12 cellular contexts compared by ENCODE assay signal in the genomic region with DNA sequence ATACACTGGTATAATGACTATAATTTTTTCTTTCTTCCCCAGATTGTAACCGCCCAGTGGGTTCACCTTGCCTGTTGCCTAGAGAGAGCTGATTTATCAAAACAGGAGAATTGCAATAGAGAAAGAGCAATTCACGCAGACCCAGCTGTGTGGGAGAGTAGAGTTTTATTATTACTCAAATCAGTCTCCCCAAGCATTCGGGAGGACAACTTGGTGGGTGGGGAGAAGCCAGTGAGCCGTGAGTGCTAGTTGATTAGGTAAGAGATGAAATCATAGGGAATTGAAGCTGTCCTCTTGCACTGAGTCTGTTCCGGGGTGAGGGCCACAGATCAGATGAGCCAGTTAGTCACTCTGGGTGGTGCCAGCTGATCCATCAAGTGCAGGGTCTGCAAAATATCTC.
DNase-seq lines count a peak whose midpoint lies in the region; ATAC-seq and TF ChIP-seq lines count a peak whose summit lies in the region.
"Had no signal": no experiment of that assay in that cellular context is flagged by ENCODE, and none has a peak within 500 bp of the region (broad histone marks: within the 10 kb centered on the region; RNA-seq: fewer than 3 reads in every experiment).

No MANE protein-coding gene starts in this region.

- no peak overlapping the region for H3K4me2 ChIP-seq in SK-N-SH

- no peaks in the 10 kb centered on the region for H3K79me2 ChIP-seq in SK-N-SH (ENCODE audit: insufficient read depth)

- POLR2A ChIA-PET in SK-N-SH (lab: Yijun Ruan, JAX): no interaction called here

- no peaks in the 10 kb centered on the region for H3K4me1 ChIP-seq in SK-N-SH (ENCODE audit: control insufficient read depth in 1 of 2, insufficient read depth in 2 of 2, low read depth in 1 of 2, low read length in 1 of 2)
- H3K4me1 ChIP-seq: spleen had no signal

- no peaks in the 10 kb centered on the region for H4K20me1 ChIP-seq in SK-N-SH (ENCODE audit: insufficient read depth)

- H3K9me2 ChIP-seq in SK-N-SH: no peaks in the 10 kb centered on the region

- no peak overlapping the region for H2AFZ ChIP-seq in SK-N-SH (ENCODE audit: low read depth)

- TF ChIP-seq CTCF in SK-N-SH (IDR thresholded peaks at IDR 0.05): no peak
- TF ChIP-seq CTCF in choroid plexus epithelial cell (conservative IDR thresholded peaks at IDR 0.05; ENCODE audit: low read depth, low read length): no peak

- TF ChIP-seq RAD21 in SK-N-SH (IDR thresholded peaks at IDR 0.05; ENCODE audit: low read length): no peak

- TF ChIP-seq EP300 in SK-N-SH (IDR thresholded peaks at IDR 0.05; ENCODE audit: borderline replicate concordance in 1 of 2, low read depth in 1 of 2, low read length in 1 of 2): no peak

- H3K27ac ChIP-seq in SK-N-SH (ENCODE audit: low read depth in 2 of 2, low read length in 1 of 2): no peak overlapping the region
- H3K27ac ChIP-seq: spleen had no signal

- no peaks in the 10 kb centered on the region for H3K36me3 ChIP-seq in SK-N-SH (replicated peaks in 1 of 2; ENCODE audit: control insufficient read depth in 1 of 2, insufficient read depth in 2 of 2, low read length in 1 of 2)
- H3K36me3 ChIP-seq: spleen had no signal

- no peak overlapping the region for H3K9ac ChIP-seq in SK-N-SH

- 66% methylated on average over 5 of the region's 5 CpGs for WGBS in SK-N-SH (ENCODE audit: low lambda C conversion rate)

- H3K9me3 ChIP-seq in SK-N-SH: no peaks in the 10 kb centered on the region
- H3K9me3 ChIP-seq: spleen had no signal

- no peaks in the 10 kb centered on the region for H3K27me3 ChIP-seq in SK-N-SH (ENCODE audit: insufficient read depth)

- ATAC-seq in SK-N-SH treated with all-trans-retinoic acid at 6 μM for 48 hours (no peak), HG03039 (IDR thresholded peaks at IDR 0.05; ENCODE audit: unreplicated experiment) (peak; percentile 81), GM19455 (IDR thresholded peaks at IDR 0.05; ENCODE audit: unreplicated experiment) (no peak), GM21619 (IDR thresholded peaks at IDR 0.05; ENCODE audit: unreplicated experiment) (no peak)
- ATAC-seq: left cardiac atrium, T-helper 17 cell had no signal

- H3K4me3 ChIP-seq in SK-N-SH (ENCODE audit: low read depth in 2 of 2, low read length in 1 of 2) (no peak overlapping the region), choroid plexus epithelial cell (ENCODE audit: low read depth, low read length) (no peak overlapping the region)
- H3K4me3 ChIP-seq: spleen had no signal

- CTCF ChIA-PET in SK-N-SH (lab: Yijun Ruan, JAX): interaction anchor here (1.1 kb wide), 1 partner anchor 15 kb away, joined by 3 read pairs; no protein-coding TSS in a partner anchor

- DNase-seq in SK-N-SH: no peak
- peak; percentile 44 for DNase-seq in choroid plexus epithelial cell (ENCODE audit: low read depth)
- DNase-seq in stimulated activated CD4-positive, alpha-beta T cell treated with anti-CD3 and anti-CD28 coated beads, Interleukin-15, amount 100 ng/mL, for 48 hours (ENCODE audit: low read depth in 2 of 2): peak; percentile 20 to 23
- DNase-seq in NCI-H1694 (lab: John Stamatoyannopoulos, UW): no peak
- DNase-seq: left cardiac atrium, NCI-H2029 treated with DMSO at 0.1 percent for 48 hours, spleen, T-helper 17 cell had no signal

- H3F3A ChIP-seq in SK-N-SH (replicated peaks; ENCODE audit: insufficient read depth): no peaks in the 10 kb centered on the region

TF ChIP-seq in SK-N-SH treated with all-trans-retinoic acid at 6 μM for 48 hours, 23 proteins besides CTCF, POLR2A, EP300 and RAD21:
- no peak for TF ChIP-seq TCF4 (CRISPR knock-in tag; IDR thresholded peaks at IDR 0.05; ENCODE audit: borderline replicate concordance)
- TF ChIP-seq ISL1 (CRISPR knock-in tag; IDR thresholded peaks at IDR 0.05): peak; percentile 19; the same call in 1 of the 2 replicates
- TF ChIP-seq ESRRG (CRISPR knock-in tag; IDR thresholded peaks at IDR 0.05): no peak
- TF ChIP-seq RARB (CRISPR knock-in tag; IDR thresholded peaks at IDR 0.05): no peak
TF ChIP-seq in SK-N-SH treated with all-trans-retinoic acid at 6 μM for 48 hours: peak in this region for 1.

TF ChIP-seq in SK-N-SH, 30 proteins besides CTCF, POLR2A, EP300 and RAD21:
- TF ChIP-seq, protein P1, sequence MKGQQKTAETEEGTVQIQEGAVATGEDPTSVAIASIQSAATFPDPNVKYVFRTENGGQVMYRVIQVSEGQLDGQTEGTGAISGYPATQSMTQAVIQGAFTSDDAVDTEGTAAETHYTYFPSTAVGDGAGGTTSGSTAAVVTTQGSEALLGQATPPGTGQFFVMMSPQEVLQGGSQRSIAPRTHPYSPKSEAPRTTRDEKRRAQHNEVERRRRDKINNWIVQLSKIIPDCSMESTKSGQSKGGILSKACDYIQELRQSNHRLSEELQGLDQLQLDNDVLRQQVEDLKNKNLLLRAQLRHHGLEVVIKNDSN (IDR thresholded peaks at IDR 0.05; ENCODE audit: borderline replicate concordance, low read depth): no peak
- TF ChIP-seq, protein P2, sequence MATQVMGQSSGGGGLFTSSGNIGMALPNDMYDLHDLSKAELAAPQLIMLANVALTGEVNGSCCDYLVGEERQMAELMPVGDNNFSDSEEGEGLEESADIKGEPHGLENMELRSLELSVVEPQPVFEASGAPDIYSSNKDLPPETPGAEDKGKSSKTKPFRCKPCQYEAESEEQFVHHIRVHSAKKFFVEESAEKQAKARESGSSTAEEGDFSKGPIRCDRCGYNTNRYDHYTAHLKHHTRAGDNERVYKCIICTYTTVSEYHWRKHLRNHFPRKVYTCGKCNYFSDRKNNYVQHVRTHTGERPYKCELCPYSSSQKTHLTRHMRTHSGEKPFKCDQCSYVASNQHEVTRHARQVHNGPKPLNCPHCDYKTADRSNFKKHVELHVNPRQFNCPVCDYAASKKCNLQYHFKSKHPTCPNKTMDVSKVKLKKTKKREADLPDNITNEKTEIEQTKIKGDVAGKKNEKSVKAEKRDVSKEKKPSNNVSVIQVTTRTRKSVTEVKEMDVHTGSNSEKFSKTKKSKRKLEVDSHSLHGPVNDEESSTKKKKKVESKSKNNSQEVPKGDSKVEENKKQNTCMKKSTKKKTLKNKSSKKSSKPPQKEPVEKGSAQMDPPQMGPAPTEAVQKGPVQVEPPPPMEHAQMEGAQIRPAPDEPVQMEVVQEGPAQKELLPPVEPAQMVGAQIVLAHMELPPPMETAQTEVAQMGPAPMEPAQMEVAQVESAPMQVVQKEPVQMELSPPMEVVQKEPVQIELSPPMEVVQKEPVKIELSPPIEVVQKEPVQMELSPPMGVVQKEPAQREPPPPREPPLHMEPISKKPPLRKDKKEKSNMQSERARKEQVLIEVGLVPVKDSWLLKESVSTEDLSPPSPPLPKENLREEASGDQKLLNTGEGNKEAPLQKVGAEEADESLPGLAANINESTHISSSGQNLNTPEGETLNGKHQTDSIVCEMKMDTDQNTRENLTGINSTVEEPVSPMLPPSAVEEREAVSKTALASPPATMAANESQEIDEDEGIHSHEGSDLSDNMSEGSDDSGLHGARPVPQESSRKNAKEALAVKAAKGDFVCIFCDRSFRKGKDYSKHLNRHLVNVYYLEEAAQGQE (IDR thresholded peaks at IDR 0.05; ENCODE audit: low read depth, low read length): no peak
- no peak for TF ChIP-seq RCOR1 (IDR thresholded peaks at IDR 0.05; ENCODE audit: low read length)
- no peak for TF ChIP-seq GABPA (IDR thresholded peaks at IDR 0.05; ENCODE audit: low read depth)
- TF ChIP-seq RXRA (IDR thresholded peaks at IDR 0.05; ENCODE audit: borderline replicate concordance, low read depth): no peak
- no peak for TF ChIP-seq EZH2phosphoT487 (IDR thresholded peaks at IDR 0.05; ENCODE audit: borderline replicate concordance, low read depth)
- TF ChIP-seq, protein P3, sequence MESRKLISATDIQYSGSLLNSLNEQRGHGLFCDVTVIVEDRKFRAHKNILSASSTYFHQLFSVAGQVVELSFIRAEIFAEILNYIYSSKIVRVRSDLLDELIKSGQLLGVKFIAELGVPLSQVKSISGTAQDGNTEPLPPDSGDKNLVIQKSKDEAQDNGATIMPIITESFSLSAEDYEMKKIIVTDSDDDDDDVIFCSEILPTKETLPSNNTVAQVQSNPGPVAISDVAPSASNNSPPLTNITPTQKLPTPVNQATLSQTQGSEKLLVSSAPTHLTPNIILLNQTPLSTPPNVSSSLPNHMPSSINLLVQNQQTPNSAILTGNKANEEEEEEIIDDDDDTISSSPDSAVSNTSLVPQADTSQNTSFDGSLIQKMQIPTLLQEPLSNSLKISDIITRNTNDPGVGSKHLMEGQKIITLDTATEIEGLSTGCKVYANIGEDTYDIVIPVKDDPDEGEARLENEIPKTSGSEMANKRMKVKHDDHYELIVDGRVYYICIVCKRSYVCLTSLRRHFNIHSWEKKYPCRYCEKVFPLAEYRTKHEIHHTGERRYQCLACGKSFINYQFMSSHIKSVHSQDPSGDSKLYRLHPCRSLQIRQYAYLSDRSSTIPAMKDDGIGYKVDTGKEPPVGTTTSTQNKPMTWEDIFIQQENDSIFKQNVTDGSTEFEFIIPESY (IDR thresholded peaks at IDR 0.05; ENCODE audit: borderline replicate concordance, low read depth): no peak
- no peak for TF ChIP-seq GATA2 (CRISPR knock-in tag; IDR thresholded peaks at IDR 0.05)
- no peak for TF ChIP-seq POLR2AphosphoS5 (IDR thresholded peaks at IDR 0.05; ENCODE audit: low read depth, low read length)
- no peak for TF ChIP-seq SMC3 (IDR thresholded peaks at IDR 0.05; ENCODE audit: low read depth, low read length)
- TF ChIP-seq CHD2 (IDR thresholded peaks at IDR 0.05; ENCODE audit: low read length, partially characterized antibody): no peak
TF ChIP-seq in SK-N-SH: peak in this region for 0.

Comparison
In these comparisons a context has a peak if more than half of its experiments do, and no peak if none do; other contexts are left out.
1. DNase-seq: peak in choroid plexus epithelial cell (single experiment) and stimulated activated CD4-positive, alpha-beta T cell treated with anti-CD3 and anti-CD28 coated beads, Interleukin-15, amount 100 ng/mL, for 48 hours (2 of 2); none in SK-N-SH (single experiment) and NCI-H1694 (single experiment).